ENCODE assay signal across 2 cellular contexts in genomic region chr1:23837905-23838304, GRCh38.
TF ChIP-seq lines count a peak whose summit lies in the region.

No MANE protein-coding gene starts in this region.

TF ChIP-seq in A549, 52 proteins besides CTCF, POLR2A, EP300 and RAD21:
- TF ChIP-seq BCL3 (IDR thresholded peaks at IDR 0.05) (no peak), FOSB (CRISPR knock-in tag; IDR thresholded peaks at IDR 0.05) (no peak), RARB (CRISPR knock-in tag; IDR thresholded peaks at IDR 0.05) (no peak), USF2 (IDR thresholded peaks at IDR 0.05) (no peak), HMGXB4 (CRISPR knock-in tag; IDR thresholded peaks at IDR 0.05; ENCODE audit: borderline replicate concordance) (no peak), KDM1A (IDR thresholded peaks at IDR 0.05; ENCODE audit: low read depth) (no peak), ZSCAN20 (CRISPR knock-in tag; IDR thresholded peaks at IDR 0.05) (no peak), RCOR1 (IDR thresholded peaks at IDR 0.05; ENCODE audit: low read depth, low read length) (no peak), HDAC2 (IDR thresholded peaks at IDR 0.05) (no peak), CBX8 (IDR thresholded peaks at IDR 0.05) (no peak), TP53 (CRISPR knock-in tag; IDR thresholded peaks at IDR 0.05) (no peak), NFE2L2 (conservative IDR thresholded peaks at IDR 0.05; ENCODE audit: low read length) (no peak), PBX3 (IDR thresholded peaks at IDR 0.05) (no peak), POLR2AphosphoS2 (conservative IDR thresholded peaks at IDR 0.05; ENCODE audit: low read length) (no peak)
- TF ChIP-seq, protein P1, sequence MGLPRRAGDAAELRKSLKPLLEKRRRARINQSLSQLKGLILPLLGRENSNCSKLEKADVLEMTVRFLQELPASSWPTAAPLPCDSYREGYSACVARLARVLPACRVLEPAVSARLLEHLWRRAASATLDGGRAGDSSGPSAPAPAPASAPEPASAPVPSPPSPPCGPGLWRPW (IDR thresholded peaks at IDR 0.05) = no peak

TF ChIP-seq in K562, 482 proteins besides CTCF, POLR2A, EP300 and RAD21:
- TF ChIP-seq ZNF263 (CRISPR knock-in tag; IDR thresholded peaks at IDR 0.05; ENCODE audit: borderline replicate concordance) (peak; percentile 22; the same call in 1 of the 2 replicates), U2AF2 (optimal IDR thresholded peaks at IDR 0.05; ENCODE audit: low read depth, low read length) (no peak)
